7 cellular contexts compared by ENCODE assay signal in genomic region chr10:125535559-125535958, GRCh38.
"Had no signal": no experiment of that assay in that cellular context is flagged by ENCODE, and none has a peak within 500 bp of the region (broad histone marks: within the 10 kb centered on the region; RNA-seq: fewer than 3 reads in every experiment).

No MANE protein-coding gene starts in this region.

- H3K4me3 ChIP-seq: GM23338, HAP-1, K562 had no signal

- H3K4me3 Mint-ChIP-seq: GM23338 had no signal

- FAIRE-seq: HTR-8/SVneo, K562 had no signal

- DNase-seq: H7, IMR-90, KG1 had no signal

- H3K27ac Mint-ChIP-seq: GM23338 had no signal

- H3K4me1 Mint-ChIP-seq: GM23338 had no signal

- H3K36me3 ChIP-seq: HAP-1 had no signal

- H3K4me2 ChIP-seq: GM23338 had no signal

- H2AFZ ChIP-seq: GM23338 had no signal

- H3K4me1 ChIP-seq: HAP-1 had no signal

- H3K9me3 Mint-ChIP-seq: GM23338 had no signal

- H3K9me3 ChIP-seq: HAP-1 had no signal
